Comparison of ENCODE assay signal across 26 cellular contexts in the genomic region with DNA sequence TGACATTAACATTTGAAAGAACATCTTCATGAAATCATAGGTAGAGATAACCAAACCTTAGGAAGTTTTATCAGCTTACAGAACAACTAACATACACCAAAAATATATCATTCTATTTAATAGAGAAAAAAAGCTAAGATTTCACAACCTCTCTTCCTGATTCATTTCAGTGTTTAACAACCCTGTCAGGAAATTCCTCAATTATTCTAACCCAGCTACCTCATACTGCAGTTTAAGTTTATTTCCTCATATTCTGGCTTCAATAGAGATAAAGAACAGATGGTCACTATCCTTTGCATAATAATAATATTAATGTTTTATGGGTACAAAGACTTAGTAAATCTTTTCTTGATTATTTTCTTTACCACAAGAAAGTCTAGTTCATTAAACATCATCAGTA.
A peak's percentile ranks its signal among the peaks of the same experiment; 100 is the strongest.
DNase-seq lines count a peak whose midpoint lies in the region; ATAC-seq and TF ChIP-seq lines count a peak whose summit lies in the region.
"Had no signal": no experiment of that assay in that cellular context is flagged by ENCODE, and none has a peak within 500 bp of the region (broad histone marks: within the 10 kb centered on the region; RNA-seq: fewer than 3 reads in every experiment).

No MANE protein-coding gene starts in this region.

- no peak overlapping the region for H3K27ac Mint-ChIP-seq in activated naive CD8-positive, alpha-beta T cell treated with anti-CD3 and anti-CD28 coated beads, Interleukin-2, amount 50 U/mL, for 24 hours
- H3K27ac Mint-ChIP-seq: activated T-cell treated with anti-CD3 and anti-CD28 coated beads, Interleukin-2, amount 50 U/mL, for 72 hours; brain; H9; natural killer cell treated with Interleukin-12 subunit alpha and Interleukin-12 subunit beta and Interleukin-15 and Interleukin-18, amount 100 ng/mL, for 72 hours; T-helper 17 cell had no signal

- no peak for TF ChIP-seq CTCF in fibroblast of pulmonary artery (IDR thresholded peaks at IDR 0.05; ENCODE audit: low read length, missing control alignments)

- no peaks in the 10 kb centered on the region for H3K9me3 ChIP-seq in adipocyte (ENCODE audit: control insufficient read depth, low read length)
- H3K9me3 ChIP-seq: SJSA1 had no signal

- intact Hi-C loops in left ventricle myocardium superior (cut with micrococcal nuclease) = no loop called here
- intact Hi-C loops in cardiac septum (cut with DNase I) = no loop called here

- H3K4me3 ChIP-seq in adipocyte (ENCODE audit: low read length) (no peak overlapping the region), fibroblast of pulmonary artery (replicated peaks; ENCODE audit: low read depth, low read length) (no peak overlapping the region)
- H3K4me3 ChIP-seq: hepatocyte, SJSA1 had no signal

- no peak overlapping the region for H3K4me3 Mint-ChIP-seq in activated naive CD8-positive, alpha-beta T cell treated with anti-CD3 and anti-CD28 coated beads, Interleukin-2, amount 50 U/mL, for 24 hours
- H3K4me3 Mint-ChIP-seq: activated T-cell treated with anti-CD3 and anti-CD28 coated beads, Interleukin-2, amount 50 U/mL, for 72 hours; brain; H9; natural killer cell treated with Interleukin-12 subunit alpha and Interleukin-12 subunit beta and Interleukin-15 and Interleukin-18, amount 100 ng/mL, for 72 hours; T-helper 17 cell had no signal

- H3K9ac ChIP-seq in adipocyte (ENCODE audit: low read length) = no peak overlapping the region

- H3K36me3 Mint-ChIP-seq in activated naive CD8-positive, alpha-beta T cell treated with anti-CD3 and anti-CD28 coated beads, Interleukin-2, amount 50 U/mL, for 24 hours (ENCODE audit: low read depth) = no peaks in the 10 kb centered on the region
- H3K36me3 Mint-ChIP-seq: brain; natural killer cell treated with Interleukin-12 subunit alpha and Interleukin-12 subunit beta and Interleukin-15 and Interleukin-18, amount 100 ng/mL, for 72 hours had no signal

- ATAC-seq in left ventricle myocardium superior (peak; percentile 45), HG03457 (IDR thresholded peaks at IDR 0.05; ENCODE audit: unreplicated experiment) (no peak)
- ATAC-seq in activated naive CD8-positive, alpha-beta T cell treated with anti-CD3 and anti-CD28 coated beads, Interleukin-2, amount 50 U/mL, for 24 hours = no peak
- ATAC-seq: activated T-cell treated with anti-CD3 and anti-CD28 coated beads, Interleukin-2, amount 50 U/mL, for 72 hours; natural killer cell treated with Interleukin-12 subunit alpha and Interleukin-12 subunit beta and Interleukin-15 and Interleukin-18, amount 100 ng/mL, for 72 hours; T-helper 17 cell had no signal

- no peaks in the 10 kb centered on the region for H3K36me3 ChIP-seq in adipocyte (ENCODE audit: control insufficient read depth, insufficient read depth, low read length, severe bottlenecking)
- H3K36me3 ChIP-seq: SJSA1 had no signal

- DNase-seq in left ventricle myocardium superior = no peak
- no peak for DNase-seq in cardiac septum (ENCODE audit: low spot score)
- DNase-seq in adipocyte (ENCODE audit: low read depth) = peak; percentile 73
- DNase-seq in fibroblast of pulmonary artery (ENCODE audit: low read depth) = peak; percentile 2
- no peak for DNase-seq in NCI-H1694 treated with DMSO at 0.1 percent for 48 hours (lab: John Stamatoyannopoulos, UW)
- DNase-seq in activated naive CD8-positive, alpha-beta T cell treated with anti-CD3 and anti-CD28 coated beads, Interleukin-2, amount 50 U/mL, for 24 hours = no peak
- no peak for DNase-seq in DMS53 treated with DMSO at 0.1 percent for 48 hours (lab: John Stamatoyannopoulos, UW; ENCODE audit: unreplicated experiment)
- DNase-seq: activated T-cell treated with anti-CD3 and anti-CD28 coated beads, Interleukin-2, amount 50 U/mL, for 72 hours; amniotic stem cell; C1 segment of cervical spinal cord; DMS153; foreskin melanocyte; H9; mammary epithelial cell; NCI-H1436 treated with DMSO at 0.1 percent for 48 hours; NCI-H2107; NCI-H774; stimulated activated CD4-positive, alpha-beta T cell treated with anti-CD3 and anti-CD28 coated beads, Interleukin-15, amount 100 ng/mL, for 24 hours; stimulated activated CD4-positive, alpha-beta T cell treated with anti-CD3 and anti-CD28 coated beads, Interleukin-4, amount 100 ng/mL, for 4 hours; T-helper 17 cell; trophoblast cell had no signal

- H3K27me3 ChIP-seq in adipocyte (replicated peaks; ENCODE audit: control insufficient read depth, insufficient read depth, low read length) = no peaks in the 10 kb centered on the region
- H3K27me3 ChIP-seq: hepatocyte, SJSA1 had no signal

- H3K4me1 ChIP-seq in adipocyte (ENCODE audit: control insufficient read depth, insufficient read depth, low read length) = peaks cover 16% of the 10 kb centered on the region
- H3K4me1 ChIP-seq: SJSA1 had no signal

- H3K27me3 Mint-ChIP-seq in activated naive CD8-positive, alpha-beta T cell treated with anti-CD3 and anti-CD28 coated beads, Interleukin-2, amount 50 U/mL, for 24 hours = no peaks in the 10 kb centered on the region
- H3K27me3 Mint-ChIP-seq: brain; natural killer cell treated with Interleukin-12 subunit alpha and Interleukin-12 subunit beta and Interleukin-15 and Interleukin-18, amount 100 ng/mL, for 72 hours had no signal

- H3K9me3 Mint-ChIP-seq in activated naive CD8-positive, alpha-beta T cell treated with anti-CD3 and anti-CD28 coated beads, Interleukin-2, amount 50 U/mL, for 24 hours = no peaks in the 10 kb centered on the region
- H3K9me3 Mint-ChIP-seq: activated T-cell treated with anti-CD3 and anti-CD28 coated beads, Interleukin-2, amount 50 U/mL, for 72 hours; H9; natural killer cell treated with Interleukin-12 subunit alpha and Interleukin-12 subunit beta and Interleukin-15 and Interleukin-18, amount 100 ng/mL, for 72 hours had no signal

- H3K4me1 Mint-ChIP-seq in activated naive CD8-positive, alpha-beta T cell treated with anti-CD3 and anti-CD28 coated beads, Interleukin-2, amount 50 U/mL, for 24 hours = no peaks in the 10 kb centered on the region

Comparison
In these comparisons a context has a peak if more than half of its experiments do, and no peak if none do; other contexts are left out.
1. DNase-seq: peak in adipocyte (single experiment) and fibroblast of pulmonary artery (single experiment); none in left ventricle myocardium superior (single experiment), cardiac septum (single experiment), NCI-H1694 treated with DMSO at 0.1 percent for 48 hours (single experiment), activated naive CD8-positive, alpha-beta T cell treated with anti-CD3 and anti-CD28 coated beads, Interleukin-2, amount 50 U/mL, for 24 hours (single experiment) and DMS53 treated with DMSO at 0.1 percent for 48 hours (single experiment).